15 cellular contexts compared by ENCODE assay signal in genomic region chr10:60660625-60661024, GRCh38.
DNase-seq lines count a peak whose midpoint lies in the region; ATAC-seq lines count a peak whose summit lies in the region.
"Had no signal": no experiment of that assay in that cellular context is flagged by ENCODE, and none has a peak within 500 bp of the region (broad histone marks: within the 10 kb centered on the region; RNA-seq: fewer than 3 reads in every experiment).

No MANE protein-coding gene starts in this region.

- H3K4me3 Mint-ChIP-seq in activated CD4-positive, alpha-beta T cell treated with anti-CD3 and anti-CD28 coated beads for 36 hours = no peak overlapping the region
- H3K4me3 Mint-ChIP-seq in activated CD4-positive, alpha-beta T cell treated with anti-CD3 and anti-CD28 coated beads, Interleukin-2, amount 10 ng/mL, durations not matched to agents 24 days and 14 days = no peak overlapping the region
- H3K4me3 Mint-ChIP-seq in naive thymus-derived CD4-positive, alpha-beta T cell = peak overlapping the region in 6 of 10 donors; percentile 2 to 64 (median 10)

- H3K36me3 Mint-ChIP-seq in activated CD4-positive, alpha-beta T cell treated with anti-CD3 and anti-CD28 coated beads for 36 hours (ENCODE audit: low read depth) = peaks cover 4% of the 10 kb centered on the region
- H3K36me3 Mint-ChIP-seq in activated CD4-positive, alpha-beta T cell treated with anti-CD3 and anti-CD28 coated beads, Interleukin-2, amount 10 ng/mL, durations not matched to agents 24 days and 14 days (ENCODE audit: low read depth) = peaks cover 29% of the 10 kb centered on the region
- peaks cover 0 to 46% (median 35%) of the 10 kb centered on the region in 5 donors for H3K36me3 Mint-ChIP-seq in naive thymus-derived CD4-positive, alpha-beta T cell

- ATAC-seq in activated CD4-positive, alpha-beta T cell treated with anti-CD3 and anti-CD28 coated beads for 36 hours = peak; percentile 43
- no peak for ATAC-seq in naive thymus-derived CD4-positive, alpha-beta T cell
- ATAC-seq: K562 had no signal

- intact Hi-C loops in activated CD4-positive, alpha-beta T cell treated with anti-CD3 and anti-CD28 coated beads for 36 hours (cut with DNase I, micrococcal nuclease) = loop anchor here (5.0 to 10.0 kb wide), 3 partner anchors 107 to 426 kb away; partner anchors contain the start of gene CDK1 (in 1 of the 2)
- intact Hi-C loops in activated CD4-positive, alpha-beta T cell treated with anti-CD3 and anti-CD28 coated beads, Interleukin-2, amount 10 ng/mL, durations not matched to agents 24 days and 14 days (cut with micrococcal nuclease) = no loop called here
- intact Hi-C loops in naive thymus-derived CD4-positive, alpha-beta T cell (cut with micrococcal nuclease) = loop anchor here in 1 of 2 donors (5.0 kb wide), 1 partner anchor 52 kb away; no protein-coding TSS in a partner anchor
- intact Hi-C loops in posterior vena cava (cut with DNase I) = no loop called here

- no peaks in the 10 kb centered on the region for H3K27me3 ChIP-seq in SJSA1 (replicated peaks)
- H3K27me3 ChIP-seq in naive thymus-derived CD4-positive, alpha-beta T cell (ENCODE audit: control insufficient read depth in 2 of 2, insufficient read depth in 2 of 2, low read length in 2 of 2) = no peaks in the 10 kb centered on the region
- H3K27me3 ChIP-seq: BLaER1 treated with 17β-estradiol and CSF1 and Interleukin-3, amounts not matched to agents 10 nM and 100 nM had no signal

- peaks cover 38% of the 10 kb centered on the region for H3K4me1 ChIP-seq in SJSA1 (replicated peaks)
- H3K4me1 ChIP-seq in naive thymus-derived CD4-positive, alpha-beta T cell (ENCODE audit: control insufficient read depth in 2 of 2, insufficient read depth in 2 of 2, low read length in 2 of 2) = peaks cover 0 to 16% of the 10 kb centered on the region in 2 donors

- H3K27ac Mint-ChIP-seq in activated CD4-positive, alpha-beta T cell treated with anti-CD3 and anti-CD28 coated beads for 36 hours = peak overlapping the region; percentile 40
- no peak overlapping the region for H3K27ac Mint-ChIP-seq in activated CD4-positive, alpha-beta T cell treated with anti-CD3 and anti-CD28 coated beads, Interleukin-2, amount 10 ng/mL, durations not matched to agents 24 days and 14 days
- H3K27ac Mint-ChIP-seq in naive thymus-derived CD4-positive, alpha-beta T cell = peak overlapping the region in 1 of 9 donors; percentile 7

- DNase-seq in activated CD4-positive, alpha-beta T cell treated with anti-CD3 and anti-CD28 coated beads for 36 hours = no peak
- no peak for DNase-seq in activated CD4-positive, alpha-beta T cell treated with anti-CD3 and anti-CD28 coated beads, Interleukin-2, amount 10 ng/mL, durations not matched to agents 24 days and 14 days
- DNase-seq in SJSA1 (ENCODE audit: low read depth in 1 of 2, low spot score in 2 of 2) (no peak), posterior vena cava (ENCODE audit: low spot score) (no peak), AG08395 (ENCODE audit: low spot score) (no peak), NCI-H510A (lab: John Stamatoyannopoulos, UW) (no peak)
- no peak for DNase-seq in naive thymus-derived CD4-positive, alpha-beta T cell
- DNase-seq: CD4-positive, alpha-beta memory T cell; DMS153; DMS79 treated with DMSO at 0.1 percent for 48 hours; EL; GDM1 had no signal

- no peak overlapping the region for H3K4me3 ChIP-seq in SJSA1
- no peak overlapping the region for H3K4me3 ChIP-seq in naive thymus-derived CD4-positive, alpha-beta T cell (ENCODE audit: low read length)
- H3K4me3 ChIP-seq: BLaER1 treated with 17β-estradiol and CSF1 and Interleukin-3, amounts not matched to agents 10 nM and 100 nM; K562 had no signal

- peaks cover 48% of the 10 kb centered on the region for H3K4me1 Mint-ChIP-seq in activated CD4-positive, alpha-beta T cell treated with anti-CD3 and anti-CD28 coated beads for 36 hours
- H3K4me1 Mint-ChIP-seq in activated CD4-positive, alpha-beta T cell treated with anti-CD3 and anti-CD28 coated beads, Interleukin-2, amount 10 ng/mL, durations not matched to agents 24 days and 14 days = peaks cover 22% of the 10 kb centered on the region
- peaks cover 23 to 68% (median 31%) of the 10 kb centered on the region in 7 donors for H3K4me1 Mint-ChIP-seq in naive thymus-derived CD4-positive, alpha-beta T cell

- peaks cover 7% of the 10 kb centered on the region; the same call in 1 of the 2 replicates for H3K9me3 ChIP-seq in SJSA1 (replicated peaks)
- peaks cover 0 to 4% (median 0%) of the 10 kb centered on the region in 3 experiments for H3K9me3 ChIP-seq in naive thymus-derived CD4-positive, alpha-beta T cell (ENCODE audit: control insufficient read depth in 2 of 3, low read length in 3 of 3)

- H3K27me3 Mint-ChIP-seq in activated CD4-positive, alpha-beta T cell treated with anti-CD3 and anti-CD28 coated beads for 36 hours = no peaks in the 10 kb centered on the region
- no peaks in the 10 kb centered on the region for H3K27me3 Mint-ChIP-seq in activated CD4-positive, alpha-beta T cell treated with anti-CD3 and anti-CD28 coated beads, Interleukin-2, amount 10 ng/mL, durations not matched to agents 24 days and 14 days
- H3K27me3 Mint-ChIP-seq in naive thymus-derived CD4-positive, alpha-beta T cell = no peaks in the 10 kb centered on the region
- H3K27me3 Mint-ChIP-seq: CD4-positive, alpha-beta memory T cell had no signal

- POLR2A ChIA-PET in activated CD4-positive, alpha-beta T cell treated with anti-CD3 and anti-CD28 coated beads for 36 hours (lab: Charles Lee) = interaction anchor here (0.5 kb wide), 1 partner anchor 12 kb away, joined by 4 read pairs; no protein-coding TSS in a partner anchor
- POLR2A ChIA-PET in naive thymus-derived CD4-positive, alpha-beta T cell (lab: Charles Lee) = no interaction called here

- H3K27ac ChIP-seq in SJSA1 = peak overlapping the region; percentile 66
- no peak overlapping the region for H3K27ac ChIP-seq in naive thymus-derived CD4-positive, alpha-beta T cell (ENCODE audit: low read depth, low read length)
- H3K27ac ChIP-seq: 22Rv1; BLaER1 treated with 17β-estradiol and CSF1 and Interleukin-3, amounts not matched to agents 10 nM and 100 nM had no signal

- CTCF ChIA-PET in activated CD4-positive, alpha-beta T cell treated with anti-CD3 and anti-CD28 coated beads for 36 hours (lab: Charles Lee) = interaction anchor here (1.0 to 1.6 kb wide), 2 partner anchors 14 to 70 kb away, joined by 4 to 5 read pairs; no protein-coding TSS in a partner anchor
- CTCF ChIA-PET in naive thymus-derived CD4-positive, alpha-beta T cell (lab: Charles Lee) = interaction anchor here (0.6 kb wide), 1 partner anchor 1753 kb away, joined by 5 read pairs; no protein-coding TSS in a partner anchor

- peaks cover 2% of the 10 kb centered on the region for H3K9me3 Mint-ChIP-seq in activated CD4-positive, alpha-beta T cell treated with anti-CD3 and anti-CD28 coated beads for 36 hours (ENCODE audit: low read depth)
- peaks cover 7% of the 10 kb centered on the region for H3K9me3 Mint-ChIP-seq in activated CD4-positive, alpha-beta T cell treated with anti-CD3 and anti-CD28 coated beads, Interleukin-2, amount 10 ng/mL, durations not matched to agents 24 days and 14 days
- H3K9me3 Mint-ChIP-seq in naive thymus-derived CD4-positive, alpha-beta T cell = peaks cover 0 to 17% (median 0%) of the 10 kb centered on the region in 11 donors

- H3K36me3 ChIP-seq in SJSA1 = no peaks in the 10 kb centered on the region
- H3K36me3 ChIP-seq in naive thymus-derived CD4-positive, alpha-beta T cell (ENCODE audit: control insufficient read depth in 2 of 3, insufficient read depth in 3 of 3, low read length in 3 of 3) = no peaks in the 10 kb centered on the region
- H3K36me3 ChIP-seq: BLaER1 treated with 17β-estradiol and CSF1 and Interleukin-3, amounts not matched to agents 10 nM and 100 nM had no signal

Comparison
In these comparisons a context has a peak if more than half of its experiments do, and no peak if none do; other contexts are left out.
1. intact Hi-C loops: an anchor here in activated CD4-positive, alpha-beta T cell treated with anti-CD3 and anti-CD28 coated beads for 36 hours (5.0 to 10.0 kb wide); none called in activated CD4-positive, alpha-beta T cell treated with anti-CD3 and anti-CD28 coated beads, Interleukin-2, amount 10 ng/mL, durations not matched to agents 24 days and 14 days and posterior vena cava.
2. H3K4me3 Mint-ChIP-seq: peak in naive thymus-derived CD4-positive, alpha-beta T cell (6 of 10); none in activated CD4-positive, alpha-beta T cell treated with anti-CD3 and anti-CD28 coated beads for 36 hours (single experiment) and activated CD4-positive, alpha-beta T cell treated with anti-CD3 and anti-CD28 coated beads, Interleukin-2, amount 10 ng/mL, durations not matched to agents 24 days and 14 days (single experiment).